In genomic region chr20:40617594-40617993, GRCh38 we compare ENCODE assay signal across 20 cellular contexts.
"Had no signal": no experiment of that assay in that cellular context is flagged by ENCODE, and none has a peak within 500 bp of the region (broad histone marks: within the 10 kb centered on the region; RNA-seq: fewer than 3 reads in every experiment).

No MANE protein-coding gene starts in this region.

- H3K9me3 ChIP-seq: esophagus squamous epithelium, heart right ventricle, left ventricle myocardium inferior, psoas muscle, thoracic aorta, uterus had no signal

- H3K79me2 ChIP-seq: parathyroid adenoma had no signal

- H3K27ac ChIP-seq: esophagus squamous epithelium, heart right ventricle, left ventricle myocardium inferior, parathyroid adenoma, psoas muscle, thoracic aorta, uterus had no signal

- ATAC-seq: activated CD4-positive, alpha-beta T cell treated with anti-CD3 and anti-CD28 coated beads for 36 hours; heart right ventricle; psoas muscle; stimulated activated naive CD8-positive, alpha-beta T cell treated with anti-CD3 and anti-CD28 coated beads, Interleukin-15, Interleukin-2, amounts not matched to agents 100 U/mL and 50 U/mL, for 24 hours; T-cell had no signal

- H3K27me3 ChIP-seq: uterus had no signal

- H3K4me1 ChIP-seq: heart right ventricle, left ventricle myocardium inferior, parathyroid adenoma, psoas muscle, uterus had no signal

- FAIRE-seq: bronchial epithelial cell had no signal

- H3K9ac ChIP-seq: parathyroid adenoma had no signal

- H2AFZ ChIP-seq: parathyroid adenoma had no signal

- H3K4me3 ChIP-seq: esophagus squamous epithelium, heart right ventricle, left ventricle myocardium inferior, psoas muscle, thoracic aorta, uterus had no signal

- DNase-seq: activated CD4-positive, alpha-beta T cell treated with anti-CD3 and anti-CD28 coated beads for 36 hours; activated CD4-positive, alpha-beta T cell treated with anti-CD3 and anti-CD28 coated beads, Interleukin-2, amount 50 U/mL, for 48 hours; activated CD8-positive, alpha-beta memory T cell treated with anti-CD3 and anti-CD28 coated beads for 24 hours; activated effector memory CD4-positive, alpha-beta T cell treated with Interleukin-2 at 50 U/mL for 16 hours; activated naive CD4-positive, alpha-beta T cell treated with Interleukin-2 at 50 U/mL for 16 hours; anterior cingulate cortex; effector CD4-positive, alpha-beta T cell; esophagus squamous epithelium; foreskin melanocyte; heart right ventricle; left ventricle myocardium inferior; mammary epithelial cell; nephron progenitor cell; psoas muscle; stimulated activated naive CD8-positive, alpha-beta T cell treated with anti-CD3 and anti-CD28 coated beads, Interleukin-15, Interleukin-2, amounts not matched to agents 100 U/mL and 50 U/mL, for 24 hours; T-cell; uterus had no signal

- H3K36me3 ChIP-seq: esophagus squamous epithelium, heart right ventricle, left ventricle myocardium inferior, thoracic aorta, uterus had no signal
